ENCODE assay signal across 1 cellular context in the genomic region with DNA sequence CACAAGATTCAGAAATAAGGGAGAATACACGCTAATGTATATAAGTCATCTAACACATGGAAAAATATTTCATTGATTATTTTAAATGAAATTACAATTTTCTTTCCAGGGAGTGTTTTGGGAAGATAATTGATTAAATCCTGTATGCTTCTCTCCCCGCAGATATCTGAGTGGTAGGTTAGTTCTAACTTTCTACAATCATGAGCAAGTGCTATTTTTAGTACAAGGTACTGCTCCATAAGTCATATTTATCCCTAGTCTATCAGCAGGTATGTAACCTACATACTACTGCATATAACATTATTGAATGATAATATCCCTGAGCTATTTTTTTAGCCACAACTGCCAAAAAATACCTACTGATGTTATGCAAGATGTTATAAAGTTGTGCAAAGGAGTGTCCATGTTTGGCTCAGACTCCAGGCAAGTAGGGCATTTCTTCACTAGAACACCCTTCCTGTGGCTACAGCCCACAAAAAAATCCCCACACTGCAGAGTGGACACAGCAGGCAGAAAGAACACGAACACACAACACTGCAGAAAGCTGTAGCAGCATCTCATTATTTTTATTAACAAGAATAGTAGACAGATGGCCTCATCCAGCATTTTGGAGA.
TF ChIP-seq lines count a peak whose summit lies in the region.

No MANE protein-coding gene starts in this region.

TF ChIP-seq in GM23338, 12 proteins besides CTCF, POLR2A, EP300 and RAD21 (continued from another document):
- TF ChIP-seq, protein P1, sequence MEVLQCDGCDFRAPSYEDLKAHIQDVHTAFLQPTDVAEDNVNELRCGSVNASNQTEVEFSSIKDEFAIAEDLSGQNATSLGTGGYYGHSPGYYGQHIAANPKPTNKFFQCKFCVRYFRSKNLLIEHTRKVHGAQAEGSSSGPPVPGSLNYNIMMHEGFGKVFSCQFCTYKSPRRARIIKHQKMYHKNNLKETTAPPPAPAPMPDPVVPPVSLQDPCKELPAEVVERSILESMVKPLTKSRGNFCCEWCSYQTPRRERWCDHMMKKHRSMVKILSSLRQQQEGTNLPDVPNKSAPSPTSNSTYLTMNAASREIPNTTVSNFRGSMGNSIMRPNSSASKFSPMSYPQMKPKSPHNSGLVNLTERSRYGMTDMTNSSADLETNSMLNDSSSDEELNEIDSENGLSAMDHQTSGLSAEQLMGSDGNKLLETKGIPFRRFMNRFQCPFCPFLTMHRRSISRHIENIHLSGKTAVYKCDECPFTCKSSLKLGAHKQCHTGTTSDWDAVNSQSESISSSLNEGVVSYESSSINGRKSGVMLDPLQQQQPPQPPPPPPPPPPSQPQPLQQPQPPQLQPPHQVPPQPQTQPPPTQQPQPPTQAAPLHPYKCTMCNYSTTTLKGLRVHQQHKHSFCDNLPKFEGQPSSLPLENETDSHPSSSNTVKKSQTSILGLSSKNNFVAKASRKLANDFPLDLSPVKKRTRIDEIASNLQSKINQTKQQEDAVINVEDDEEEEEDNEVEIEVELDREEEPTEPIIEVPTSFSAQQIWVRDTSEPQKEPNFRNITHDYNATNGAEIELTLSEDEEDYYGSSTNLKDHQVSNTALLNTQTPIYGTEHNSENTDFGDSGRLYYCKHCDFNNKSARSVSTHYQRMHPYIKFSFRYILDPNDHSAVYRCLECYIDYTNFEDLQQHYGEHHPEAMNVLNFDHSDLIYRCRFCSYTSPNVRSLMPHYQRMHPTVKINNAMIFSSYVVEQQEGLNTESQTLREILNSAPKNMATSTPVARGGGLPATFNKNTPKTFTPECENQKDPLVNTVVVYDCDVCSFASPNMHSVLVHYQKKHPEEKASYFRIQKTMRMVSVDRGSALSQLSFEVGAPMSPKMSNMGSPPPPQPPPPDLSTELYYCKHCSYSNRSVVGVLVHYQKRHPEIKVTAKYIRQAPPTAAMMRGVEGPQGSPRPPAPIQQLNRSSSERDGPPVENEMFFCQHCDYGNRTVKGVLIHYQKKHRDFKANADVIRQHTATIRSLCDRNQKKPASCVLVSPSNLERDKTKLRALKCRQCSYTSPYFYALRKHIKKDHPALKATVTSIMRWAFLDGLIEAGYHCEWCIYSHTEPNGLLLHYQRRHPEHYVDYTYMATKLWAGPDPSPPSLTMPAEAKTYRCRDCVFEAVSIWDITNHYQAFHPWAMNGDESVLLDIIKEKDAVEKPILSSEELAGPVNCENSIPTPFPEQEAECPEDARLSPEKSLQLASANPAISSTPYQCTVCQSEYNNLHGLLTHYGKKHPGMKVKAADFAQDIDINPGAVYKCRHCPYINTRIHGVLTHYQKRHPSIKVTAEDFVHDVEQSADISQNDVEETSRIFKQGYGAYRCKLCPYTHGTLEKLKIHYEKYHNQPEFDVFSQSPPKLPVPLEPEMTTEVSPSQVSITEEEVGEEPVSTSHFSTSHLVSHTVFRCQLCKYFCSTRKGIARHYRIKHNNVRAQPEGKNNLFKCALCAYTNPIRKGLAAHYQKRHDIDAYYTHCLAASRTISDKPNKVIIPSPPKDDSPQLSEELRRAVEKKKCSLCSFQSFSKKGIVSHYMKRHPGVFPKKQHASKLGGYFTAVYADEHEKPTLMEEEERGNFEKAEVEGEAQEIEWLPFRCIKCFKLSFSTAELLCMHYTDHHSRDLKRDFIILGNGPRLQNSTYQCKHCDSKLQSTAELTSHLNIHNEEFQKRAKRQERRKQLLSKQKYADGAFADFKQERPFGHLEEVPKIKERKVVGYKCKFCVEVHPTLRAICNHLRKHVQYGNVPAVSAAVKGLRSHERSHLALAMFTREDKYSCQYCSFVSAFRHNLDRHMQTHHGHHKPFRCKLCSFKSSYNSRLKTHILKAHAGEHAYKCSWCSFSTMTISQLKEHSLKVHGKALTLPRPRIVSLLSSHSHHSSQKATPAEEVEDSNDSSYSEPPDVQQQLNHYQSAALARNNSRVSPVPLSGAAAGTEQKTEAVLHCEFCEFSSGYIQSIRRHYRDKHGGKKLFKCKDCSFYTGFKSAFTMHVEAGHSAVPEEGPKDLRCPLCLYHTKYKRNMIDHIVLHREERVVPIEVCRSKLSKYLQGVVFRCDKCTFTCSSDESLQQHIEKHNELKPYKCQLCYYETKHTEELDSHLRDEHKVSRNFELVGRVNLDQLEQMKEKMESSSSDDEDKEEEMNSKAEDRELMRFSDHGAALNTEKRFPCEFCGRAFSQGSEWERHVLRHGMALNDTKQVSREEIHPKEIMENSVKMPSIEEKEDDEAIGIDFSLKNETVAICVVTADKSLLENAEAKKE (CRISPR knock-in tag; IDR thresholded peaks at IDR 0.05) = no peak
- no peak for TF ChIP-seq ZNF114 (CRISPR knock-in tag; IDR thresholded peaks at IDR 0.05)
- TF ChIP-seq NANOG (IDR thresholded peaks at IDR 0.05; ENCODE audit: borderline replicate concordance) = no peak
- no peak for TF ChIP-seq ZNF331 (CRISPR knock-in tag; IDR thresholded peaks at IDR 0.05; ENCODE audit: low read depth)
- no peak for TF ChIP-seq POLR2AphosphoS5 (IDR thresholded peaks at IDR 0.05; ENCODE audit: low read depth)
- TF ChIP-seq, protein P2, sequence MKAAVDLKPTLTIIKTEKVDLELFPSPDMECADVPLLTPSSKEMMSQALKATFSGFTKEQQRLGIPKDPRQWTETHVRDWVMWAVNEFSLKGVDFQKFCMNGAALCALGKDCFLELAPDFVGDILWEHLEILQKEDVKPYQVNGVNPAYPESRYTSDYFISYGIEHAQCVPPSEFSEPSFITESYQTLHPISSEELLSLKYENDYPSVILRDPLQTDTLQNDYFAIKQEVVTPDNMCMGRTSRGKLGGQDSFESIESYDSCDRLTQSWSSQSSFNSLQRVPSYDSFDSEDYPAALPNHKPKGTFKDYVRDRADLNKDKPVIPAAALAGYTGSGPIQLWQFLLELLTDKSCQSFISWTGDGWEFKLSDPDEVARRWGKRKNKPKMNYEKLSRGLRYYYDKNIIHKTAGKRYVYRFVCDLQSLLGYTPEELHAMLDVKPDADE (IDR thresholded peaks at IDR 0.05) = no peak
- TF ChIP-seq EZH2 (IDR thresholded peaks at IDR 0.05; ENCODE audit: low read depth, unreplicated experiment) = no peak
